Comparison of ENCODE assay signal across 8 cellular contexts in genomic region chr2:120222186-120223033, GRCh38. TPM values are rescaled to one million over a fixed set of nuclear protein-coding genes. Genes with fewer than 3 reads are reported as not detected.
DNase-seq lines count a peak whose midpoint lies in the region; ATAC-seq, FAIRE-seq and TF ChIP-seq lines count a peak whose summit lies in the region.

No MANE protein-coding gene starts in this region.

- peaks cover 10 to 17% (median 10%) of the 10 kb centered on the region in 3 donors for H3K36me3 ChIP-seq in skeletal muscle tissue (ENCODE audit: control insufficient read depth in 3 of 3, insufficient read depth in 3 of 3, low read length in 3 of 3)

- no peak for DNase-seq in GM19239 (ENCODE audit: insufficient read length, low spot score)
- DNase-seq in activated CD8-positive, alpha-beta T cell treated with anti-CD3 and anti-CD28 coated beads, Interleukin-2, amount 10 ng/mL, durations not matched to agents 7 days and 5 days: no peak
- DNase-seq in right cardiac atrium: peak in 1 of 3 donors; percentile 67
- no peak for DNase-seq in OCI-M2 (lab: John Stamatoyannopoulos, UW; ENCODE audit: unreplicated experiment)
- no peak for DNase-seq in D721Med (ENCODE audit: insufficient read length, low spot score)

- intact Hi-C loops in right cardiac atrium (cut with DNase I): loop anchor here in 1 of 4 donors (10.0 kb wide), 1 partner anchor 92 kb away; no protein-coding TSS in a partner anchor

- peak; percentile 62 for FAIRE-seq in GM19239 (lab: Jason Lieb, UNC)
- no peak for FAIRE-seq in D721Med (lab: Jason Lieb, UNC)

- TF ChIP-seq CTCF in D721Med (IDR thresholded peaks at IDR 0.05; ENCODE audit: insufficient read depth, missing control alignments): no peak

- no peaks in the 10 kb centered on the region for H3K27me3 Mint-ChIP-seq in activated CD8-positive, alpha-beta T cell treated with anti-CD3 and anti-CD28 coated beads, Interleukin-2, amount 10 ng/mL, durations not matched to agents 7 days and 5 days (ENCODE audit: low read depth)

- no peak for ATAC-seq in activated CD8-positive, alpha-beta T cell treated with anti-CD3 and anti-CD28 coated beads, Interleukin-2, amount 10 ng/mL, durations not matched to agents 7 days and 5 days
- no peak for ATAC-seq in right cardiac atrium
- no peak for ATAC-seq in GM19455 (IDR thresholded peaks at IDR 0.05; ENCODE audit: unreplicated experiment)
- no peak for ATAC-seq in HG03432 (IDR thresholded peaks at IDR 0.05; ENCODE audit: unreplicated experiment)

- WGBS in right cardiac atrium: 79% methylated on average over 49 of the region's 49 CpGs

- H3K4me1 ChIP-seq in right cardiac atrium (ENCODE audit: control insufficient read depth, insufficient read depth, low read length) (no peaks in the 10 kb centered on the region), skeletal muscle tissue (ENCODE audit: control insufficient read depth in 3 of 3, insufficient read depth in 3 of 3, low read length in 3 of 3) (peaks cover 19 to 48% (median 19%) of the 10 kb centered on the region in 3 donors)

- H3K27me3 ChIP-seq in right cardiac atrium (ENCODE audit: control insufficient read depth, insufficient read depth): no peaks in the 10 kb centered on the region
- H3K27me3 ChIP-seq in skeletal muscle tissue (ENCODE audit: control insufficient read depth in 3 of 3, insufficient read depth in 3 of 3, low read length in 3 of 3): no peaks in the 10 kb centered on the region

- H3K27ac ChIP-seq in right cardiac atrium (ENCODE audit: low read length): no peak overlapping the region
- H3K27ac ChIP-seq in skeletal muscle tissue (ENCODE audit: low read depth, low read length): peak overlapping the region; percentile 95

- peak overlapping the region; percentile 77 for H3K4me3 ChIP-seq in right cardiac atrium (ENCODE audit: low read length)
- peak overlapping the region; percentile 72 to 81 (median 80) for H3K4me3 ChIP-seq in skeletal muscle tissue (ENCODE audit: low read length in 3 of 3)

- H3K9me3 Mint-ChIP-seq in activated CD8-positive, alpha-beta T cell treated with anti-CD3 and anti-CD28 coated beads, Interleukin-2, amount 10 ng/mL, durations not matched to agents 7 days and 5 days (ENCODE audit: insufficient read depth): no peaks in the 10 kb centered on the region

- POLR2A ChIA-PET in activated CD8-positive, alpha-beta T cell treated with anti-CD3 and anti-CD28 coated beads, Interleukin-2, amount 10 ng/mL, durations not matched to agents 7 days and 5 days (lab: Charles Lee): interaction anchor here (0.6 to 1.9 kb wide), 7 partner anchors 10 to 46 kb away, joined by 3 to 20 read pairs (median 5); no protein-coding TSS in a partner anchor

- H3K27ac Mint-ChIP-seq in activated CD8-positive, alpha-beta T cell treated with anti-CD3 and anti-CD28 coated beads, Interleukin-2, amount 10 ng/mL, durations not matched to agents 7 days and 5 days: peak overlapping the region; percentile 91

- peak overlapping the region; percentile 74 to 81 (median 74) for H3K9ac ChIP-seq in skeletal muscle tissue (ENCODE audit: low read depth in 1 of 3, low read length in 3 of 3)

- H3K36me3 Mint-ChIP-seq in activated CD8-positive, alpha-beta T cell treated with anti-CD3 and anti-CD28 coated beads, Interleukin-2, amount 10 ng/mL, durations not matched to agents 7 days and 5 days (ENCODE audit: low read depth): peaks cover 74% of the 10 kb centered on the region

- CTCF ChIA-PET in activated CD8-positive, alpha-beta T cell treated with anti-CD3 and anti-CD28 coated beads, Interleukin-2, amount 10 ng/mL, durations not matched to agents 7 days and 5 days (lab: Charles Lee): interaction anchor here (1.1 to 3.5 kb wide), 4 partner anchors 10 to 47 kb away, joined by 4 to 16 read pairs (median 6); partner anchors contain the start of gene RALB

- H3K4me3 Mint-ChIP-seq in activated CD8-positive, alpha-beta T cell treated with anti-CD3 and anti-CD28 coated beads, Interleukin-2, amount 10 ng/mL, durations not matched to agents 7 days and 5 days: peak overlapping the region; percentile 69

- peaks cover 58% of the 10 kb centered on the region for H3K4me1 Mint-ChIP-seq in activated CD8-positive, alpha-beta T cell treated with anti-CD3 and anti-CD28 coated beads, Interleukin-2, amount 10 ng/mL, durations not matched to agents 7 days and 5 days (ENCODE audit: low read depth)

- H3K9me3 ChIP-seq in right cardiac atrium (ENCODE audit: control insufficient read depth, low read length): no peaks in the 10 kb centered on the region
- peaks cover 0 to 5% (median 0%) of the 10 kb centered on the region in 3 donors for H3K9me3 ChIP-seq in skeletal muscle tissue (ENCODE audit: control insufficient read depth in 3 of 3, low read length in 3 of 3)

RNA-seq across cellular contexts. Expression of gene TMEM185B, which starts 0.8 kb away (rescaled TPM):
- total RNA-seq in activated CD8-positive, alpha-beta T cell treated with anti-CD3 and anti-CD28 coated beads, Interleukin-2, amount 10 ng/mL, durations not matched to agents 7 days and 5 days: 10 to 100 TPM; 25.6 to 25.8 TPM
- total RNA-seq in right cardiac atrium (10 to 100 TPM; 19.7 to 27.5 (median 21.7) TPM), skeletal muscle tissue (16.7 TPM)
- 13.2 TPM for polyA plus RNA-seq in right cardiac atrium

RNA-seq across cellular contexts. Expression of gene RALB, which starts 30.2 kb away (rescaled TPM):
- 10 to 100 TPM; 39.4 to 45.4 TPM for total RNA-seq in activated CD8-positive, alpha-beta T cell treated with anti-CD3 and anti-CD28 coated beads, Interleukin-2, amount 10 ng/mL, durations not matched to agents 7 days and 5 days
- total RNA-seq in right cardiac atrium (10 to 100 TPM; 44.2 to 57.0 (median 48.1) TPM), skeletal muscle tissue (36.0 TPM)
- 57.2 TPM for polyA plus RNA-seq in right cardiac atrium
